In genomic region chr5:124655211-124655880, GRCh38 we compare ENCODE assay signal across 10 cellular contexts.
A peak's percentile ranks its signal among the peaks of the same experiment; 100 is the strongest.
DNase-seq lines count a peak whose midpoint lies in the region; ATAC-seq lines count a peak whose summit lies in the region.
"Had no signal": no experiment of that assay in that cellular context is flagged by ENCODE, and none has a peak within 500 bp of the region (broad histone marks: within the 10 kb centered on the region; RNA-seq: fewer than 3 reads in every experiment).

No MANE protein-coding gene starts in this region.

- H3K4me3 ChIP-seq in ACC112 (ENCODE audit: low read depth, low read length) (peak overlapping the region; percentile 53), SK-N-MC (peak overlapping the region; percentile 62)

- H3K4me1 ChIP-seq in ACC112 (ENCODE audit: control insufficient read depth, insufficient read depth, low read length, unreplicated experiment) = peaks cover 47% of the 10 kb centered on the region

- no peak overlapping the region for H3K9ac ChIP-seq in SK-N-MC (ENCODE audit: insufficient read length)

- H3K27me3 ChIP-seq in ACC112 (ENCODE audit: insufficient read depth, low read length) = no peaks in the 10 kb centered on the region
- H3K27me3 ChIP-seq: vagina had no signal

- H3K36me3 ChIP-seq in ACC112 (ENCODE audit: insufficient read depth, low read length) (no peaks in the 10 kb centered on the region), SK-N-MC (ENCODE audit: insufficient read depth, low read length) (no peaks in the 10 kb centered on the region)
- H3K36me3 ChIP-seq: vagina had no signal

- H3K9me3 ChIP-seq in SK-N-MC (ENCODE audit: low read depth, low read length) = no peaks in the 10 kb centered on the region
- H3K9me3 ChIP-seq: vagina had no signal

- peaks cover 6% of the 10 kb centered on the region for H3K79me2 ChIP-seq in ACC112 (ENCODE audit: control insufficient read depth, insufficient read depth, low read length, unreplicated experiment)

- peak overlapping the region; percentile 80 for H3K27ac ChIP-seq in ACC112 (ENCODE audit: low read depth, low read length)
- peak overlapping the region; percentile 26; the same call in 1 of the 2 replicates for H3K27ac ChIP-seq in SK-N-MC
- H3K27ac ChIP-seq: vagina had no signal

- H2AFZ ChIP-seq in ACC112 (ENCODE audit: low read length, unreplicated experiment) = no peak overlapping the region

- DNase-seq in HCEC 1CT (peak; percentile 81), SK-N-MC (ENCODE audit: low read depth, low spot score) (no peak), glomerular visceral epithelial cell (ENCODE audit: extremely low spot score) (peak; percentile 74)
- no peak for DNase-seq in activated CD4-positive, alpha-beta T cell treated with anti-CD3 and anti-CD28 coated beads for 1 hour
- DNase-seq in activated CD4-positive, alpha-beta T cell treated with anti-CD3 and anti-CD28 coated beads, Interleukin-2, amount 50 U/mL, for 1 hour = no peak
- no peak for DNase-seq in stimulated activated CD4-positive, alpha-beta T cell treated with anti-CD3 and anti-CD28 coated beads, Interleukin-12 subunit alpha, Interleukin-12 subunit beta, amount 100 ng/mL, for 4 hours
- DNase-seq: stimulated activated CD4-positive, alpha-beta T cell treated with anti-CD3 and anti-CD28 coated beads, Interleukin-1b, Interleukin-23, amount 100 ng/mL, for 48 hours had no signal

- ATAC-seq in HG03565 (IDR thresholded peaks at IDR 0.05; ENCODE audit: unreplicated experiment) = no peak

Comparison
In these comparisons a context has a peak if more than half of its experiments do, and no peak if none do; other contexts are left out.
1. DNase-seq: peak in HCEC 1CT (single experiment) and glomerular visceral epithelial cell (single experiment); none in SK-N-MC (single experiment), activated CD4-positive, alpha-beta T cell treated with anti-CD3 and anti-CD28 coated beads for 1 hour (single experiment), activated CD4-positive, alpha-beta T cell treated with anti-CD3 and anti-CD28 coated beads, Interleukin-2, amount 50 U/mL, for 1 hour (single experiment) and stimulated activated CD4-positive, alpha-beta T cell treated with anti-CD3 and anti-CD28 coated beads, Interleukin-12 subunit alpha, Interleukin-12 subunit beta, amount 100 ng/mL, for 4 hours (single experiment).